ENCODE assay signal across 24 cellular contexts in genomic region chr2:211835695-211836094, GRCh38.
"Had no signal": no experiment of that assay in that cellular context is flagged by ENCODE, and none has a peak within 500 bp of the region (broad histone marks: within the 10 kb centered on the region; RNA-seq: fewer than 3 reads in every experiment).

No MANE protein-coding gene starts in this region.

- H2AFZ ChIP-seq: hepatocyte had no signal

- H3K9me3 ChIP-seq: colonic mucosa, esophagus muscularis mucosa, gastroesophageal sphincter, heart left ventricle, prostate gland, right atrium auricular region, sigmoid colon, thoracic aorta, transverse colon, upper lobe of right lung, uterus had no signal

- H3K27me3 ChIP-seq: colonic mucosa, esophagus muscularis mucosa, foreskin keratinocyte, gastroesophageal sphincter, heart left ventricle, hepatocyte, right atrium auricular region, sigmoid colon, transverse colon, upper lobe of right lung, uterus had no signal

- H3K36me3 ChIP-seq: colonic mucosa, esophagus muscularis mucosa, gastroesophageal sphincter, heart left ventricle, prostate gland, right atrium auricular region, sigmoid colon, thoracic aorta, transverse colon, upper lobe of right lung, uterus had no signal

- H3K4me3 ChIP-seq: colonic mucosa, esophagus muscularis mucosa, gastroesophageal sphincter, heart left ventricle, hepatocyte, prostate gland, right atrium auricular region, sigmoid colon, thoracic aorta, transverse colon, upper lobe of right lung, uterus had no signal

- DNase-seq: colonic mucosa; effector CD8-positive, alpha-beta T cell; endodermal cell; heart left ventricle; kidney; mesenchymal stem cell; naive thymus-derived CD8-positive, alpha-beta T cell; nephron progenitor cell; nucleus accumbens; sigmoid colon; stimulated activated CD4-positive, alpha-beta T cell treated with anti-CD3 and anti-CD28 coated beads, Interleukin-2, amount 100 ng/mL, for 24 hours; stimulated activated CD4-positive, alpha-beta T cell treated with anti-CD3 and anti-CD28 coated beads, Interleukin-4, amount 100 ng/mL, for 24 hours; transverse colon; upper lobe of right lung; uterus had no signal

- H3K4me1 ChIP-seq: colonic mucosa, esophagus muscularis mucosa, foreskin keratinocyte, gastroesophageal sphincter, heart left ventricle, prostate gland, right atrium auricular region, sigmoid colon, transverse colon, upper lobe of right lung, uterus had no signal

- H3K27ac ChIP-seq: colonic mucosa, esophagus muscularis mucosa, foreskin keratinocyte, gastroesophageal sphincter, heart left ventricle, hepatocyte, prostate gland, right atrium auricular region, sigmoid colon, thoracic aorta, transverse colon, upper lobe of right lung, uterus had no signal

- ATAC-seq: gastroesophageal sphincter; heart left ventricle; left lobe of liver; naive thymus-derived CD8-positive, alpha-beta T cell; stimulated activated effector memory CD8-positive, alpha-beta T cell treated with anti-CD3 and anti-CD28 coated beads, Interleukin-12 subunit alpha, Interleukin-12 subunit beta, amount 100 ng/mL, for 72 hours; upper lobe of right lung had no signal

- H3K79me2 ChIP-seq: hepatocyte had no signal

- H3K4me2 ChIP-seq: hepatocyte had no signal
